ENCODE assay signal across 18 cellular contexts in genomic region chr3:124529826-124530571, GRCh38.
A peak's percentile ranks its signal among the peaks of the same experiment; 100 is the strongest.
DNase-seq lines count a peak whose midpoint lies in the region; ATAC-seq and TF ChIP-seq lines count a peak whose summit lies in the region.
"Had no signal": no experiment of that assay in that cellular context is flagged by ENCODE, and none has a peak within 500 bp of the region (broad histone marks: within the 10 kb centered on the region; RNA-seq: fewer than 3 reads in every experiment).

No MANE protein-coding gene starts in this region.

- DNase-seq in COLO829 (ENCODE audit: low spot score) (peak; percentile 95), NCI-H2196 (lab: John Stamatoyannopoulos, UW; ENCODE audit: unreplicated experiment) (peak; percentile 50), dorsolateral prefrontal cortex (peak in 4 of 10 donors; percentile 39 to 75 (median 60)), midbrain (lab: John Stamatoyannopoulos, UW) (peak; percentile 46), retina (no peak), D341Med (ENCODE audit: low spot score) (no peak)
- DNase-seq: activated CD4-positive, alpha-beta T cell treated with anti-CD3 and anti-CD28 coated beads, Interleukin-2, amount 50 U/mL, for 1 hour; BE2C; islet precursor cell; naive B cell; NCI-H526; stimulated activated CD4-positive, alpha-beta T cell treated with anti-CD3 and anti-CD28 coated beads, Interleukin-4, amount 100 ng/mL, for 24 hours; T-helper 17 cell; uterus had no signal

- no peaks in the 10 kb centered on the region for H3K27me3 ChIP-seq in dorsolateral prefrontal cortex
- H3K27me3 ChIP-seq: BE2C, right lobe of liver, uterus had no signal

- peak overlapping the region in 33 of 59 donors; percentile 1 to 77 (median 35) for H3K27ac ChIP-seq in dorsolateral prefrontal cortex
- H3K27ac ChIP-seq: right lobe of liver, uterus had no signal

- H3K4me3 ChIP-seq in dorsolateral prefrontal cortex: peak overlapping the region in 1 of 59 donors; percentile 8
- H3K4me3 ChIP-seq: right lobe of liver, uterus had no signal

- ATAC-seq in GM21619 (IDR thresholded peaks at IDR 0.05; ENCODE audit: unreplicated experiment) (no peak), GM21423 (IDR thresholded peaks at IDR 0.05; ENCODE audit: unreplicated experiment) (no peak)
- ATAC-seq: stimulated activated memory B cell treated with anti-CD40 and anti-IgM and Interleukin-4, amounts not matched to agents 10 μg/mL and 1 μg/mL and 100 μg/mL, for 72 hours; T-helper 17 cell had no signal

- peak in 2 of 56 donors; percentile 32 to 37 for TF ChIP-seq CTCF in dorsolateral prefrontal cortex (IDR thresholded peaks at IDR 0.05 in 54 of 56, conservative IDR thresholded peaks at IDR 0.05 in 2 of 56; ENCODE audit: low read depth in 1 of 56, partially characterized antibody in 56 of 56)

- intact Hi-C loops in dorsolateral prefrontal cortex (cut with DNase I): no loop called here

Comparison
In these comparisons a context has a peak if more than half of its experiments do, and no peak if none do; other contexts are left out.
1. DNase-seq: peak in COLO829 (single experiment), NCI-H2196 (single experiment) and midbrain (single experiment); none in retina (single experiment) and D341Med (single experiment).